ENCODE assay signal across 24 cellular contexts in the genomic region with DNA sequence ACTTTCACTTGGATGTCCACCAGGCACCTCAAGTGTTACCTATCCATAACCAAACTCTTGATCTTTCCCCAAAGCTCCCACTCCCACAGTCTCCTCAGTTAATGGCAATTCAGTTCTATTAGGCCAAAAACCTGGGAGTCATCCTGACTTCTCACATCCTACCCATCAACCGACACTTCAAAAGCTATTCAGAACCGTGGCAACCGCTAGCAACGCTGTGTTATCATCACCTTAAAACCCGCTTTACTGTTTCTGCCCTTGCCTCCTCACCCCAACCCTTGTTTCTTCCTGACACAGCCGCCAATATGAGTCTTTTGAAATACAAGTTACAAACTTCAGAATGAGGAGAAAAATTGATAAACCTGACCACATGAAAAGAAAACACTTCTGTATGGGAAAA. TPM values are rescaled to one million over a fixed set of nuclear protein-coding genes. Genes with fewer than 3 reads are reported as not detected.
DNase-seq lines count a peak whose midpoint lies in the region; ATAC-seq, FAIRE-seq and TF ChIP-seq lines count a peak whose summit lies in the region.
"Had no signal": no experiment of that assay in that cellular context is flagged by ENCODE, and none has a peak within 500 bp of the region (broad histone marks: within the 10 kb centered on the region; RNA-seq: fewer than 3 reads in every experiment).

No MANE protein-coding gene starts in this region.

- peaks cover 11% of the 10 kb centered on the region for H3K4me1 Mint-ChIP-seq in activated CD4-positive, alpha-beta T cell treated with anti-CD3 and anti-CD28 coated beads for 36 hours
- peaks cover 11% of the 10 kb centered on the region for H3K4me1 Mint-ChIP-seq in activated CD4-positive, alpha-beta T cell treated with anti-CD3 and anti-CD28 coated beads, Interleukin-2, amount 10 ng/mL, durations not matched to agents 7 days and 5 days
- peaks cover 23% of the 10 kb centered on the region for H3K4me1 Mint-ChIP-seq in astrocyte (ENCODE audit: low read depth, unreplicated experiment)

- H4K91ac ChIP-seq in mesenchymal stem cell (ENCODE audit: low read length) = no peak overlapping the region

- peak overlapping the region in 1 of 2 experiments; percentile 93 for H3K23ac ChIP-seq in mesenchymal stem cell (ENCODE audit: low read length in 2 of 2)

- peak overlapping the region in 1 of 2 experiments; percentile 71 for H3K14ac ChIP-seq in mesenchymal stem cell (ENCODE audit: low read length in 2 of 2)

- H3K36me3 ChIP-seq in astrocyte (ENCODE audit: insufficient read depth, low read length) = no peaks in the 10 kb centered on the region
- peaks cover 0 to 13% of the 10 kb centered on the region in 2 experiments for H3K36me3 ChIP-seq in mesenchymal stem cell (ENCODE audit: control insufficient read depth in 1 of 2, insufficient read depth in 2 of 2, low read depth in 1 of 2, low read length in 2 of 2)
- H3K36me3 ChIP-seq: SJSA1 had no signal

- peak overlapping the region; percentile 68 for H3K9ac ChIP-seq in astrocyte (ENCODE audit: low read length)
- H3K9ac ChIP-seq in mesenchymal stem cell (ENCODE audit: low read length) = peak overlapping the region; percentile 77
- H3K9ac ChIP-seq: KMS-11 had no signal

- no peak overlapping the region for H2BK5ac ChIP-seq in mesenchymal stem cell (ENCODE audit: low read depth, low read length, poor library complexity, severe bottlenecking)

- DNase-seq in activated CD4-positive, alpha-beta T cell treated with anti-CD3 and anti-CD28 coated beads for 36 hours = peak; percentile 19
- DNase-seq in activated CD4-positive, alpha-beta T cell treated with anti-CD3 and anti-CD28 coated beads, Interleukin-2, amount 10 ng/mL, durations not matched to agents 7 days and 5 days = no peak
- DNase-seq in GM19239 (ENCODE audit: insufficient read length, low spot score) (no peak), astrocyte (ENCODE audit: low read depth) (no peak), mesenchymal stem cell (no peak), RKO (ENCODE audit: low spot score) (no peak), retina (no peak), NK-92 (lab: John Stamatoyannopoulos, UW; ENCODE audit: unreplicated experiment) (no peak)
- DNase-seq: 8988T; CD4-positive, alpha-beta T cell; GOT3; MM.1S; NCI-H2029; NCI-H446; NCI-H524 treated with DMSO at 0.1 percent for 48 hours; NCI-H774; NK-92 treated with Interleukin-12 subunit alpha and Interleukin-12 subunit beta, amount 100 ng/mL, for 24 hours; PC-9; Right ventricle myocardium superior; RPMI8226 had no signal

- H2AK5ac ChIP-seq in mesenchymal stem cell (ENCODE audit: low read length, severe bottlenecking) = no peak overlapping the region

- CTCF ChIA-PET in activated CD4-positive, alpha-beta T cell treated with anti-CD3 and anti-CD28 coated beads for 36 hours (lab: Charles Lee) = no interaction called here
- CTCF ChIA-PET in activated CD4-positive, alpha-beta T cell treated with anti-CD3 and anti-CD28 coated beads, Interleukin-2, amount 10 ng/mL, durations not matched to agents 7 days and 5 days (lab: Charles Lee) = interaction anchor here (0.7 kb wide), 1 partner anchor 12 kb away, joined by 3 read pairs; no protein-coding TSS in a partner anchor

- peak overlapping the region; percentile 2 to 74 for H3K4ac ChIP-seq in mesenchymal stem cell (ENCODE audit: low read depth in 1 of 2, low read length in 2 of 2)

- no peak for TF ChIP-seq CTCF in astrocyte (IDR thresholded peaks at IDR 0.05; ENCODE audit: insufficient read depth, low read depth, low read length)

- POLR2A ChIA-PET in activated CD4-positive, alpha-beta T cell treated with anti-CD3 and anti-CD28 coated beads for 36 hours (lab: Charles Lee) = interaction anchor here (0.6 kb wide), 1 partner anchor 41 kb away, joined by 3 read pairs; no protein-coding TSS in a partner anchor
- POLR2A ChIA-PET in activated CD4-positive, alpha-beta T cell treated with anti-CD3 and anti-CD28 coated beads, Interleukin-2, amount 10 ng/mL, durations not matched to agents 7 days and 5 days (lab: Charles Lee) = no interaction called here

- FAIRE-seq in GM19239 (lab: Jason Lieb, UNC) (peak; percentile 72), astrocyte (lab: Jason Lieb, UNC) (no peak)
- FAIRE-seq: D721Med had no signal

- no peak overlapping the region for H2BK12ac ChIP-seq in mesenchymal stem cell (ENCODE audit: low read length in 2 of 2)

- 81% methylated on average over 4 of the region's 6 CpGs for WGBS in mesenchymal stem cell

- H3K9me3 ChIP-seq in astrocyte (ENCODE audit: insufficient read depth, low read depth, low read length) (no peaks in the 10 kb centered on the region), mesenchymal stem cell (ENCODE audit: control insufficient read depth, low read length) (no peaks in the 10 kb centered on the region)
- H3K9me3 ChIP-seq: SJSA1 had no signal

- no peaks in the 10 kb centered on the region for H3K27me3 Mint-ChIP-seq in activated CD4-positive, alpha-beta T cell treated with anti-CD3 and anti-CD28 coated beads for 36 hours
- H3K27me3 Mint-ChIP-seq in activated CD4-positive, alpha-beta T cell treated with anti-CD3 and anti-CD28 coated beads, Interleukin-2, amount 10 ng/mL, durations not matched to agents 7 days and 5 days = no peaks in the 10 kb centered on the region
- no peaks in the 10 kb centered on the region for H3K27me3 Mint-ChIP-seq in astrocyte (ENCODE audit: low read depth, unreplicated experiment)
- H3K27me3 Mint-ChIP-seq: CD4-positive, alpha-beta T cell; IgD-negative memory B cell had no signal

- H3K4me1 ChIP-seq in astrocyte (ENCODE audit: insufficient read depth, low read length) (peaks cover 32% of the 10 kb centered on the region), mesenchymal stem cell (ENCODE audit: control insufficient read depth, insufficient read depth, low read depth, low read length) (peaks cover 3% of the 10 kb centered on the region)

- H2BK15ac ChIP-seq in mesenchymal stem cell (ENCODE audit: low read depth, poor library complexity, severe bottlenecking) = no peak overlapping the region

- H2AFZ ChIP-seq in astrocyte (ENCODE audit: low read depth, low read length) = no peak overlapping the region
- no peak overlapping the region for H2AFZ ChIP-seq in mesenchymal stem cell (ENCODE audit: low read depth, low read length)
- H2AFZ ChIP-seq: PC-9 had no signal

- intact Hi-C loops in activated CD4-positive, alpha-beta T cell treated with anti-CD3 and anti-CD28 coated beads for 36 hours (cut with DNase I, micrococcal nuclease) = loop anchor here (1.0 to 2.0 kb wide), 4 partner anchors 10 to 40 kb away; no protein-coding TSS in a partner anchor

- H3K27ac Mint-ChIP-seq in activated CD4-positive, alpha-beta T cell treated with anti-CD3 and anti-CD28 coated beads for 36 hours = no peak overlapping the region
- H3K27ac Mint-ChIP-seq in activated CD4-positive, alpha-beta T cell treated with anti-CD3 and anti-CD28 coated beads, Interleukin-2, amount 10 ng/mL, durations not matched to agents 7 days and 5 days = no peak overlapping the region
- H3K27ac Mint-ChIP-seq in astrocyte (ENCODE audit: unreplicated experiment) = no peak overlapping the region
- H3K27ac Mint-ChIP-seq: CD4-positive, alpha-beta T cell; IgD-negative memory B cell had no signal

- H3K27ac ChIP-seq in astrocyte (ENCODE audit: low read depth, low read length) (peak overlapping the region; percentile 87), mesenchymal stem cell (ENCODE audit: low read length, poor library complexity, severe bottlenecking) (no peak overlapping the region)
- H3K27ac ChIP-seq: KMS-11, PC-9, SJSA1 had no signal

- peaks cover 19% of the 10 kb centered on the region for H3K36me3 Mint-ChIP-seq in activated CD4-positive, alpha-beta T cell treated with anti-CD3 and anti-CD28 coated beads for 36 hours (ENCODE audit: low read depth)
- H3K36me3 Mint-ChIP-seq in activated CD4-positive, alpha-beta T cell treated with anti-CD3 and anti-CD28 coated beads, Interleukin-2, amount 10 ng/mL, durations not matched to agents 7 days and 5 days (ENCODE audit: low read depth) = peaks cover 9% of the 10 kb centered on the region
- H3K36me3 Mint-ChIP-seq in astrocyte (ENCODE audit: low read depth, unreplicated experiment) = peaks cover 5% of the 10 kb centered on the region

- peaks cover 30% of the 10 kb centered on the region for H3K79me2 ChIP-seq in astrocyte (ENCODE audit: insufficient read depth, low read length)

- no peaks in the 10 kb centered on the region for H4K20me1 ChIP-seq in astrocyte (ENCODE audit: insufficient read depth, low read length)

- H4K8ac ChIP-seq in mesenchymal stem cell (ENCODE audit: low read length) = peak overlapping the region; percentile 19

- H3K4me3 ChIP-seq in astrocyte (ENCODE audit: insufficient read depth, low read depth, low read length) = no peak overlapping the region
- H3K4me3 ChIP-seq in mesenchymal stem cell (ENCODE audit: insufficient read depth in 1 of 2, low read depth in 1 of 2, low read length in 2 of 2) = no peak overlapping the region
- H3K4me3 ChIP-seq: PC-9, SJSA1 had no signal

- H3K4me3 Mint-ChIP-seq in activated CD4-positive, alpha-beta T cell treated with anti-CD3 and anti-CD28 coated beads for 36 hours = no peak overlapping the region
- H3K4me3 Mint-ChIP-seq in activated CD4-positive, alpha-beta T cell treated with anti-CD3 and anti-CD28 coated beads, Interleukin-2, amount 10 ng/mL, durations not matched to agents 7 days and 5 days = no peak overlapping the region
- H3K4me3 Mint-ChIP-seq in astrocyte (ENCODE audit: unreplicated experiment) = no peak overlapping the region
- H3K4me3 Mint-ChIP-seq: CD4-positive, alpha-beta T cell; IgD-negative memory B cell had no signal

- peaks cover 22% of the 10 kb centered on the region for H3K79me1 ChIP-seq in mesenchymal stem cell (replicated peaks; ENCODE audit: low read length, poor library complexity, severe bottlenecking)

- no peaks in the 10 kb centered on the region for H3K9me3 Mint-ChIP-seq in activated CD4-positive, alpha-beta T cell treated with anti-CD3 and anti-CD28 coated beads for 36 hours (ENCODE audit: low read depth)
- H3K9me3 Mint-ChIP-seq in activated CD4-positive, alpha-beta T cell treated with anti-CD3 and anti-CD28 coated beads, Interleukin-2, amount 10 ng/mL, durations not matched to agents 7 days and 5 days = no peaks in the 10 kb centered on the region
- no peaks in the 10 kb centered on the region for H3K9me3 Mint-ChIP-seq in astrocyte (ENCODE audit: unreplicated experiment)
- H3K9me3 Mint-ChIP-seq: CD4-positive, alpha-beta T cell; IgD-negative memory B cell had no signal

- no peaks in the 10 kb centered on the region for H3K27me3 ChIP-seq in astrocyte (ENCODE audit: insufficient read depth, low read length)
- H3K27me3 ChIP-seq in mesenchymal stem cell (ENCODE audit: control insufficient read depth in 1 of 2, insufficient read depth in 1 of 2, low read length in 2 of 2) = no peaks in the 10 kb centered on the region
- H3K27me3 ChIP-seq: SJSA1 had no signal

- no peak overlapping the region for H3K4me2 ChIP-seq in astrocyte (ENCODE audit: low read length)
- H3K4me2 ChIP-seq in mesenchymal stem cell (ENCODE audit: low read length, poor library complexity, severe bottlenecking) = no peak overlapping the region
- H3K4me2 ChIP-seq: KMS-11, PC-9 had no signal

- no peak for ATAC-seq in activated CD4-positive, alpha-beta T cell treated with anti-CD3 and anti-CD28 coated beads for 36 hours

- no peak overlapping the region for H3K18ac ChIP-seq in mesenchymal stem cell (ENCODE audit: low read depth in 1 of 2, low read length in 2 of 2)

- no peak overlapping the region for H2BK120ac ChIP-seq in mesenchymal stem cell (ENCODE audit: low read depth, low read length)

RNA-seq across cellular contexts. Expression of a gene that starts 46.5 kb away (rescaled TPM):
- total RNA-seq in activated CD4-positive, alpha-beta T cell treated with anti-CD3 and anti-CD28 coated beads for 36 hours = 10 to 100 TPM; 51.6 to 61.9 TPM
- 10 to 100 TPM; 58.7 to 63.6 TPM for total RNA-seq in activated CD4-positive, alpha-beta T cell treated with anti-CD3 and anti-CD28 coated beads, Interleukin-2, amount 10 ng/mL, durations not matched to agents 7 days and 5 days
- 109 and 110 TPM in 2 replicates for total RNA-seq in astrocyte
- 73.7 TPM for polyA plus RNA-seq in mesenchymal stem cell (2013, experiment 1 of 2)
- 78.3 TPM for polyA plus RNA-seq in mesenchymal stem cell (2013, experiment 2 of 2)
